Comparison of ENCODE assay signal across 11 cellular contexts in the genomic region with DNA sequence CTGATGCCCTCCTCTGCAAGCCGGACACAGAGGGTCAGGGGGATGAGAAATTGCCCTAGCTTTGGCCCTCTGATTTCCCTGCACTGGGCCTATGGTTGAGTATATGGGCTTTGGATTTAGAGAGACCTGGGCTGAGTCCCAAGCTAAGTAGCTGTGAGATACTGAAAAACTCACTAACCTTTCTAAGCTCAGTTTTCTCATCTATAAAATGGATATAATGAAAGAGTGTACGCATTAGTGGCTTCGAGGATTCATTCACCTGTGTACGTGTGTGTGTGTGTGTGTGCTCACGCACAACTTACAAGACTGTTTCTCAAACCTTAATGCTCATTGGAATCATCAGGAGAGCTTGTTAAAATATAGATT. TPM values are rescaled to one million over a fixed set of nuclear protein-coding genes. Genes with fewer than 3 reads are reported as not detected.
DNase-seq lines count a peak whose midpoint lies in the region; ATAC-seq, FAIRE-seq and TF ChIP-seq lines count a peak whose summit lies in the region.
"Had no signal": no experiment of that assay in that cellular context is flagged by ENCODE, and none has a peak within 500 bp of the region (broad histone marks: within the 10 kb centered on the region; RNA-seq: fewer than 3 reads in every experiment).

No MANE protein-coding gene starts in this region.

- no peak for TF ChIP-seq CTCF in LNCaP clone FGC (IDR thresholded peaks at IDR 0.05; ENCODE audit: control insufficient read depth, extremely low read depth, insufficient read depth)
- peak in 8 of 56 donors; percentile 1 to 28 (median 8) for TF ChIP-seq CTCF in dorsolateral prefrontal cortex (IDR thresholded peaks at IDR 0.05 in 54 of 56, conservative IDR thresholded peaks at IDR 0.05 in 2 of 56; ENCODE audit: low read depth in 1 of 56, partially characterized antibody in 56 of 56)
- no peak for TF ChIP-seq CTCF in parathyroid adenoma (IDR thresholded peaks at IDR 0.05)

- H3K36me3 Mint-ChIP-seq in CD4-positive, CD25-positive, alpha-beta regulatory T cell: no peaks in the 10 kb centered on the region

- no peak for ATAC-seq in CD4-positive, CD25-positive, alpha-beta regulatory T cell (ENCODE audit: low read depth in 2 of 2)
- ATAC-seq in HG03025 (IDR thresholded peaks at IDR 0.05; ENCODE audit: low FRiP score, unreplicated experiment): no peak

- H3K9me3 ChIP-seq in CD4-positive, CD25-positive, alpha-beta regulatory T cell (ENCODE audit: control insufficient read depth in 2 of 2, low read length in 2 of 2): no peaks in the 10 kb centered on the region
- H3K9me3 ChIP-seq in parathyroid adenoma (ENCODE audit: control insufficient read depth, low read length): no peaks in the 10 kb centered on the region

- H3K4me3 ChIP-seq in CD4-positive, CD25-positive, alpha-beta regulatory T cell (ENCODE audit: low read depth, low read length): peak overlapping the region; percentile 37
- H3K4me3 ChIP-seq in LNCaP clone FGC (ENCODE audit: low read depth, low read length): peak overlapping the region; percentile 54
- H3K4me3 ChIP-seq in dorsolateral prefrontal cortex: peak overlapping the region in 52 of 59 donors; percentile 49 to 79 (median 66)
- peak overlapping the region; percentile 52 for H3K4me3 ChIP-seq in parathyroid adenoma (ENCODE audit: low read depth, low read length)

- FAIRE-seq in H54 (lab: Jason Lieb, UNC): no peak

- H3K9me3 Mint-ChIP-seq in CD4-positive, CD25-positive, alpha-beta regulatory T cell: peaks cover 0 to 3% (median 0%) of the 10 kb centered on the region in 7 donors

- DNase-seq in CD4-positive, CD25-positive, alpha-beta regulatory T cell: no peak
- DNase-seq in LNCaP clone FGC (ENCODE audit: low read depth) (no peak), dorsolateral prefrontal cortex (no peak), DMS153 treated with DMSO at 0.1 percent for 48 hours (lab: John Stamatoyannopoulos, UW; ENCODE audit: unreplicated experiment) (no peak), H54 (ENCODE audit: insufficient read length, low spot score) (no peak)
- no peak for DNase-seq in activated CD4-positive, CD25-positive, alpha-beta regulatory T cell (lab: John Stamatoyannopoulos, UW)

- intact Hi-C loops in dorsolateral prefrontal cortex (cut with DNase I): loop anchor here (5.0 to 10.0 kb wide), 4 partner anchors 102 to 282 kb away; no protein-coding TSS in a partner anchor

- no peak overlapping the region for H3K27ac Mint-ChIP-seq in CD4-positive, CD25-positive, alpha-beta regulatory T cell

- peak overlapping the region; percentile 2 to 87 (median 71) for H3K4me3 Mint-ChIP-seq in CD4-positive, CD25-positive, alpha-beta regulatory T cell

- no peak for TF ChIP-seq POLR2A in H54 (IDR thresholded peaks at IDR 0.05; ENCODE audit: low read depth, low read length)

- peaks cover 15% of the 10 kb centered on the region for H3K4me1 ChIP-seq in CD4-positive, CD25-positive, alpha-beta regulatory T cell (ENCODE audit: control insufficient read depth, insufficient read depth, low read length, poor library complexity, severe bottlenecking)
- no peaks in the 10 kb centered on the region for H3K4me1 ChIP-seq in parathyroid adenoma

- H3K27me3 ChIP-seq in CD4-positive, CD25-positive, alpha-beta regulatory T cell (ENCODE audit: control insufficient read depth, insufficient read depth, low read length): peaks cover 11% of the 10 kb centered on the region
- peaks cover 0 to 4% (median 0%) of the 10 kb centered on the region in 45 donors for H3K27me3 ChIP-seq in dorsolateral prefrontal cortex
- no peaks in the 10 kb centered on the region for H3K27me3 ChIP-seq in parathyroid adenoma (ENCODE audit: control insufficient read depth, insufficient read depth, low read length)

- H3K27ac ChIP-seq in CD4-positive, CD25-positive, alpha-beta regulatory T cell (ENCODE audit: insufficient read depth, low read length, poor library complexity, severe bottlenecking): no peak overlapping the region
- peak overlapping the region in 11 of 59 donors; percentile 3 to 82 (median 58) for H3K27ac ChIP-seq in dorsolateral prefrontal cortex
- H3K27ac ChIP-seq in parathyroid adenoma: no peak overlapping the region

- H3K79me2 ChIP-seq in parathyroid adenoma: no peaks in the 10 kb centered on the region

- H3K4me1 Mint-ChIP-seq in CD4-positive, CD25-positive, alpha-beta regulatory T cell: peaks cover 0 to 18% (median 1%) of the 10 kb centered on the region in 4 donors

- peaks cover 31% of the 10 kb centered on the region for H3K27me3 Mint-ChIP-seq in CD4-positive, CD25-positive, alpha-beta regulatory T cell

- H3K9ac ChIP-seq in parathyroid adenoma: peak overlapping the region; percentile 14

- peak overlapping the region; percentile 76 for H2AFZ ChIP-seq in parathyroid adenoma

- H3K36me3 ChIP-seq in CD4-positive, CD25-positive, alpha-beta regulatory T cell (ENCODE audit: control insufficient read depth, insufficient read depth, low read length): no peaks in the 10 kb centered on the region
- no peaks in the 10 kb centered on the region for H3K36me3 ChIP-seq in parathyroid adenoma (ENCODE audit: control insufficient read depth, insufficient read depth, low read length)

- no peak overlapping the region for H3K4me2 ChIP-seq in parathyroid adenoma (ENCODE audit: low read length)

RNA-seq across cellular contexts. Expression of gene RBPJL, which starts 12.7 kb away (rescaled TPM):
- total RNA-seq in CD4-positive, CD25-positive, alpha-beta regulatory T cell: not detected
- polyA plus RNA-seq in CD4-positive, CD25-positive, alpha-beta regulatory T cell: not detected
- total RNA-seq in dorsolateral prefrontal cortex: under 1 TPM in 13 of 120 experiments, not detected in 107; 0.25 to 0.87 (median 0.33) TPM
- total RNA-seq: aorta; T-helper 1 cell treated with Interleukin-12 subunit alpha and Interleukin-12 subunit beta and Interleukin-4 antibody, amounts not matched to agents 30 ng/mL and 1 ng/mL, for 36 hours; temporal lobe had no signal

RNA-seq across cellular contexts. Expression of gene MATN4, which starts 14.1 kb away (rescaled TPM):
- total RNA-seq in CD4-positive, CD25-positive, alpha-beta regulatory T cell: not detected
- under 1 TPM in 1 of 4 donors, not detected in 3; 0.10 TPM for polyA plus RNA-seq in CD4-positive, CD25-positive, alpha-beta regulatory T cell
- under 1 TPM in 24 of 120 experiments, not detected in 96; 0.19 to 0.68 (median 0.29) TPM for total RNA-seq in dorsolateral prefrontal cortex
- total RNA-seq: temporal lobe had no signal

RNA-seq across cellular contexts. Expression of gene SLPI, which starts 39.6 kb away (rescaled TPM):
- not detected for total RNA-seq in CD4-positive, CD25-positive, alpha-beta regulatory T cell
- not detected for polyA plus RNA-seq in CD4-positive, CD25-positive, alpha-beta regulatory T cell
- 10 to 100 TPM in 11 of 120 experiments, 1 to 10 TPM in 63, under 1 TPM in 17, not detected in 29; 0.75 to 34.8 (median 2.0) TPM for total RNA-seq in dorsolateral prefrontal cortex
- total RNA-seq: temporal lobe had no signal

RNA-seq across cellular contexts. Expression of gene SDC4, which starts 54.2 kb away (rescaled TPM):
- 8.2 TPM for total RNA-seq in CD4-positive, CD25-positive, alpha-beta regulatory T cell
- polyA plus RNA-seq in CD4-positive, CD25-positive, alpha-beta regulatory T cell: 1 to 10 TPM; 2.2 to 6.3 (median 3.7) TPM
- total RNA-seq in dorsolateral prefrontal cortex: 100 to 1,000 TPM in 16 of 120 experiments, 10 to 100 TPM in 104; 20.8 to 232 (median 66.2) TPM
